In the genomic region with DNA sequence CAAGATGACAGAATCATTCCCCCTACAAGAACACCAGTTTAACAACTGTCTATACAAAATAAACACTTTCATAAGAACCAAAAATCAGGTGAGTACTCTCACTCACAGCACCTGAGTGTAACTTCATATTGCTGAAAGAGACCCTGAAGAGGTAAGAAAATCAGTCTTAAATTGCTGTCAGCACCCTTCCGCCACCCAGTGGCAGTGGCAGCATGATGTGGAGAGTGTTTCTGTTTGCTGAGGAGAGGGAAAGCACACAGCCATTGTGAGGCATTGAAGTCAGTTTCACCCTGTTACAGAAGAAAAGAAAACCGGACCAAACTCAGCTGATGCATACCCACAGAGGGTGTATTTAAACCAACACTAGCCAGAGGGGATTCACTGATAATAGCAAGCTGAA, we compare ENCODE assay signal across 16 cellular contexts.
DNase-seq lines count a peak whose midpoint lies in the region; ATAC-seq and TF ChIP-seq lines count a peak whose summit lies in the region.
"Had no signal": no experiment of that assay in that cellular context is flagged by ENCODE, and none has a peak within 500 bp of the region (broad histone marks: within the 10 kb centered on the region; RNA-seq: fewer than 3 reads in every experiment).

No MANE protein-coding gene starts in this region.

- H2AFZ ChIP-seq in H9 (ENCODE audit: low read length) (no peak overlapping the region), PC-9 (no peak overlapping the region)

- CTCF ChIA-PET in A673 (lab: Charles Lee), result no interaction called here
- CTCF ChIA-PET in PC-9 (lab: Charles Lee), result no interaction called here

- H3K4me2 ChIP-seq in H9 (ENCODE audit: insufficient read depth, insufficient read length, low read length), result no peak overlapping the region
- H3K4me2 ChIP-seq in PC-9, result no peak overlapping the region

- no peak overlapping the region for H2BK15ac ChIP-seq in H9 (ENCODE audit: low read depth, low read length)

- peaks cover 18 to 19% of the 10 kb centered on the region in 2 experiments for H3K9me3 Mint-ChIP-seq in H9

- H3K4me3 ChIP-seq in A673 (ENCODE audit: low read depth, low read length, poor library complexity, severe bottlenecking), result no peak overlapping the region
- no peak overlapping the region for H3K4me3 ChIP-seq in PC-9
- H3K4me3 ChIP-seq: heart right ventricle, psoas muscle had no signal

- H3K36me3 Mint-ChIP-seq in H9 (ENCODE audit: insufficient read depth in 1 of 3, low read depth in 3 of 3), result peaks cover 11 to 18% (median 13%) of the 10 kb centered on the region in 3 experiments

- H3K23ac ChIP-seq in H9 (ENCODE audit: insufficient read length, low read depth, low read length), result no peak overlapping the region

- ATAC-seq in GM21825 (IDR thresholded peaks at IDR 0.05; ENCODE audit: unreplicated experiment) (no peak), GM18505 (IDR thresholded peaks at IDR 0.05; ENCODE audit: unreplicated experiment) (no peak)
- ATAC-seq: heart right ventricle, psoas muscle had no signal

- H3K56ac ChIP-seq in H9 (ENCODE audit: insufficient read length, low read depth, low read length), result no peak overlapping the region

- H3F3A ChIP-seq in PC-9 (ENCODE audit: insufficient read depth, low read depth), result no peaks in the 10 kb centered on the region

- no peak overlapping the region for H4K5ac ChIP-seq in H9 (ENCODE audit: insufficient read length, low read depth, low read length)

- no peaks in the 10 kb centered on the region for H3K23me2 ChIP-seq in H9 (ENCODE audit: insufficient read length, low read depth, low read length, poor library complexity, severe bottlenecking)

- no peak overlapping the region for H2BK5ac ChIP-seq in H9 (ENCODE audit: insufficient read length, low read length)

- H3K9me2 ChIP-seq in PC-9 (ENCODE audit: insufficient read depth), result no peaks in the 10 kb centered on the region

- no peak for TF ChIP-seq POLR2A in GM18505 (IDR thresholded peaks at IDR 0.05; ENCODE audit: borderline replicate concordance, extremely low read depth, insufficient read depth, insufficient read length)

- H3K4me1 ChIP-seq in A673 (ENCODE audit: insufficient read depth, low read length, poor library complexity, severe bottlenecking) (no peaks in the 10 kb centered on the region), H9 (ENCODE audit: insufficient read depth, low read length) (no peaks in the 10 kb centered on the region), PC-9 (replicated peaks; ENCODE audit: insufficient read depth) (no peaks in the 10 kb centered on the region)
- H3K4me1 ChIP-seq: heart right ventricle, psoas muscle had no signal

- no peak overlapping the region for H2AK5ac ChIP-seq in H9 (ENCODE audit: insufficient read length, low read length)

- no peak overlapping the region for H4K8ac ChIP-seq in H9 (replicated peaks; ENCODE audit: insufficient read length, low read depth, low read length)

- H3K36me3 ChIP-seq in A673 (ENCODE audit: insufficient read depth, low read length, poor library complexity, severe bottlenecking) (no peaks in the 10 kb centered on the region), PC-9 (ENCODE audit: low read depth) (no peaks in the 10 kb centered on the region)
- H3K36me3 ChIP-seq: heart right ventricle had no signal

- POLR2A ChIA-PET in A673 (lab: Charles Lee; ENCODE audit: low non-redundant PET) (no interaction called here), PC-9 (lab: Charles Lee; ENCODE audit: unreplicated experiment) (no interaction called here)

- no peak overlapping the region for H2BK12ac ChIP-seq in H9 (ENCODE audit: insufficient read length, low read depth, low read length)

- no peak for DNase-seq in A673 (ENCODE audit: low spot score)
- DNase-seq in H9, result peak; percentile 65
- no peak for DNase-seq in PC-9
- peak; percentile 0 for DNase-seq in glomerular visceral epithelial cell (ENCODE audit: extremely low spot score)
- DNase-seq in NK-92 treated with Interleukin-12 subunit alpha and Interleukin-12 subunit beta, amount 100 ng/mL, for 24 hours (lab: John Stamatoyannopoulos, UW), result no peak
- no peak for DNase-seq in stimulated activated CD4-positive, alpha-beta T cell treated with anti-CD3 and anti-CD28 coated beads, Interleukin-4, amount 100 ng/mL, for 24 hours
- DNase-seq: activated CD4-positive, alpha-beta T cell treated with anti-CD3 and anti-CD28 coated beads, Interleukin-2, amount 50 U/mL, for 1 hour; AML-193; EL; heart right ventricle; MV-4-11; psoas muscle; stimulated activated CD4-positive, alpha-beta T cell treated with anti-CD3 and anti-CD28 coated beads, Interleukin-2, amount 100 ng/mL, for 48 hours; stimulated activated naive CD4-positive, alpha-beta T cell treated with Interleukin-2 at 50 U/mL for 16 hours had no signal

- peak; percentile 37 for TF ChIP-seq CTCF in A673 (conservative IDR thresholded peaks at IDR 0.05; ENCODE audit: low read depth, low read length)
- peak; percentile 71 for TF ChIP-seq CTCF in H9 (conservative IDR thresholded peaks at IDR 0.05)
- TF ChIP-seq CTCF in PC-9 (conservative IDR thresholded peaks at IDR 0.05), result peak; percentile 33; the same call in 1 of the 2 replicates

- H3K9ac ChIP-seq in H9 (ENCODE audit: extremely low read depth, insufficient read length, low read length), result no peak overlapping the region

- no peak overlapping the region for H3T11ph ChIP-seq in H9 (ENCODE audit: low read length)

- intact Hi-C loops in A673 (cut with micrococcal nuclease; ENCODE audit: unreplicated experiment), result no loop called here
- intact Hi-C loops in PC-9 (cut with micrococcal nuclease; ENCODE audit: unreplicated experiment), result no loop called here

- no peak overlapping the region for H4K91ac ChIP-seq in H9 (ENCODE audit: insufficient read length, low read depth, low read length)

- H3K9me3 ChIP-seq in A673 (ENCODE audit: low read depth, low read length, poor library complexity, severe bottlenecking) (no peaks in the 10 kb centered on the region), H9 (ENCODE audit: control insufficient read depth, low read depth, low read length) (no peaks in the 10 kb centered on the region), PC-9 (ENCODE audit: insufficient read depth, low read depth) (no peaks in the 10 kb centered on the region)
- H3K9me3 ChIP-seq: psoas muscle had no signal

- H2BK120ac ChIP-seq in H9 (ENCODE audit: low read depth, low read length, poor library complexity, severe bottlenecking), result no peak overlapping the region

- WGBS in H9 (ENCODE audit: extremely low coverage, insufficient read length, low lambda C conversion rate), result no CpG with 5 or more reads among the region's 2 CpGs

- H3K4me3 Mint-ChIP-seq in H9, result no peak overlapping the region

- BruUV-seq in A673 (replicated peaks; lab: Mats Ljungman, UMichigan) (no TSS peak), PC-9 (replicated peaks; lab: Mats Ljungman, UMichigan) (no TSS peak)

- H3K14ac ChIP-seq in H9 (ENCODE audit: insufficient read depth, low read length), result no peak overlapping the region

- H3K4ac ChIP-seq in H9 (ENCODE audit: low read depth, low read length), result no peak overlapping the region

- no peak overlapping the region for H3K27ac ChIP-seq in A673 (ENCODE audit: low read depth, low read length, poor library complexity, severe bottlenecking)
- H3K27ac ChIP-seq in H9 (ENCODE audit: insufficient read length, low read depth, low read length), result no peak overlapping the region
- no peak overlapping the region for H3K27ac ChIP-seq in PC-9
- H3K27ac ChIP-seq: heart right ventricle, psoas muscle had no signal

- H3K27me3 ChIP-seq in A673 (replicated peaks; ENCODE audit: insufficient read depth, low read depth, low read length, poor library complexity), result no peaks in the 10 kb centered on the region
- no peaks in the 10 kb centered on the region for H3K27me3 ChIP-seq in H9 (ENCODE audit: insufficient read depth, low read length)
- H3K27me3 ChIP-seq in PC-9 (ENCODE audit: insufficient read depth, low read depth), result no peaks in the 10 kb centered on the region
- H3K27me3 ChIP-seq: heart right ventricle had no signal

- no peaks in the 10 kb centered on the region for H3K4me1 Mint-ChIP-seq in H9

- H3K18ac ChIP-seq in H9 (ENCODE audit: insufficient read length, low read depth, low read length), result no peak overlapping the region

- H3K79me1 ChIP-seq in H9 (ENCODE audit: insufficient read depth, low read depth, low read length, poor library complexity, severe bottlenecking), result no peaks in the 10 kb centered on the region

- no peak overlapping the region; a peak in 1 of 7 replicates for H3K27ac Mint-ChIP-seq in H9

- H2BK20ac ChIP-seq in H9 (ENCODE audit: low read depth, low read length, poor library complexity, severe bottlenecking), result no peak overlapping the region

- no peaks in the 10 kb centered on the region for H3K27me3 Mint-ChIP-seq in H9 (ENCODE audit: low read depth)

- no peaks in the 10 kb centered on the region for H4K20me1 ChIP-seq in H9 (ENCODE audit: control insufficient read depth, insufficient read depth, insufficient read length)
- H4K20me1 ChIP-seq in PC-9 (ENCODE audit: insufficient read depth), result no peaks in the 10 kb centered on the region

- H3K79me2 ChIP-seq in H9 (ENCODE audit: insufficient read depth, low read length), result no peaks in the 10 kb centered on the region
- no peaks in the 10 kb centered on the region for H3K79me2 ChIP-seq in PC-9 (ENCODE audit: low read depth)

Comparison
In these comparisons a context has a peak if more than half of its experiments do, and no peak if none do; other contexts are left out.
1. DNase-seq: peak in H9 (single experiment) and glomerular visceral epithelial cell (single experiment); none in A673 (single experiment), PC-9 (0 of 2), NK-92 treated with Interleukin-12 subunit alpha and Interleukin-12 subunit beta, amount 100 ng/mL, for 24 hours (single experiment) and stimulated activated CD4-positive, alpha-beta T cell treated with anti-CD3 and anti-CD28 coated beads, Interleukin-4, amount 100 ng/mL, for 24 hours (single experiment).
2. Peak in every context shown above with its lines, with median percentiles within 50 percentile points of each other: CTCF ChIP-seq.